ENCODE assay signal across 30 cellular contexts in genomic region chr6:10516953-10517352, GRCh38.
"Had no signal": no experiment of that assay in that cellular context is flagged by ENCODE, and none has a peak within 500 bp of the region (broad histone marks: within the 10 kb centered on the region; RNA-seq: fewer than 3 reads in every experiment).

No MANE protein-coding gene starts in this region.

- H3K4me3 Mint-ChIP-seq: activated CD4-positive, alpha-beta memory T cell treated with anti-CD3 and anti-CD28 coated beads, Interleukin-2, amount 10 ng/mL, durations not matched to agents 7 days and 5 days; activated CD4-positive, alpha-beta T cell treated with anti-CD3 and anti-CD28 coated beads, Interleukin-2, amount 10 ng/mL, durations not matched to agents 7 days and 5 days; activated naive CD4-positive, alpha-beta T cell treated with anti-CD3 and anti-CD28 coated beads, Interleukin-2, amount 10 ng/mL, durations not matched to agents 7 days and 5 days; activated naive CD8-positive, alpha-beta T cell treated with anti-CD3 and anti-CD28 coated beads, Interleukin-2, amount 10 ng/mL, durations not matched to agents 7 days and 5 days; activated T-cell treated with anti-CD3 and anti-CD28 coated beads, Interleukin-2, amount 50 U/mL, for 24 hours; activated T-cell treated with anti-CD3 and anti-CD28 coated beads, Interleukin-2, amount 50 U/mL, for 72 hours; brain had no signal

- H3K27me3 Mint-ChIP-seq: activated CD4-positive, alpha-beta memory T cell treated with anti-CD3 and anti-CD28 coated beads, Interleukin-2, amount 10 ng/mL, durations not matched to agents 7 days and 5 days; activated CD4-positive, alpha-beta T cell treated with anti-CD3 and anti-CD28 coated beads, Interleukin-2, amount 10 ng/mL, durations not matched to agents 7 days and 5 days; activated T-cell treated with anti-CD3 and anti-CD28 coated beads, Interleukin-2, amount 50 U/mL, for 24 hours had no signal

- FAIRE-seq: endometrium, endothelial cell of umbilical vein had no signal

- H3K27ac ChIP-seq: ascending aorta, breast epithelium, cardiac muscle cell, colonic mucosa, epithelial cell of prostate, esophagus squamous epithelium, gastroesophageal sphincter had no signal

- H3K9me3 Mint-ChIP-seq: activated CD4-positive, alpha-beta memory T cell treated with anti-CD3 and anti-CD28 coated beads, Interleukin-2, amount 10 ng/mL, durations not matched to agents 7 days and 5 days; activated CD4-positive, alpha-beta T cell treated with anti-CD3 and anti-CD28 coated beads, Interleukin-2, amount 10 ng/mL, durations not matched to agents 7 days and 5 days; activated naive CD4-positive, alpha-beta T cell treated with anti-CD3 and anti-CD28 coated beads, Interleukin-2, amount 10 ng/mL, durations not matched to agents 7 days and 5 days; activated naive CD4-positive, alpha-beta T cell treated with anti-CD3 and anti-CD28 coated beads, Interleukin-2, amount 50 U/mL, for 72 hours; activated naive CD8-positive, alpha-beta T cell treated with anti-CD3 and anti-CD28 coated beads, Interleukin-2, amount 10 ng/mL, durations not matched to agents 7 days and 5 days; activated T-cell treated with anti-CD3 and anti-CD28 coated beads, Interleukin-2, amount 50 U/mL, for 24 hours; activated T-cell treated with anti-CD3 and anti-CD28 coated beads, Interleukin-2, amount 50 U/mL, for 72 hours; brain had no signal

- H3K4me1 Mint-ChIP-seq: activated naive CD4-positive, alpha-beta T cell treated with anti-CD3 and anti-CD28 coated beads, Interleukin-2, amount 10 ng/mL, durations not matched to agents 7 days and 5 days had no signal

- H3K36me3 ChIP-seq: ascending aorta, breast epithelium, cardiac muscle cell, colonic mucosa, esophagus squamous epithelium, gastroesophageal sphincter had no signal

- H3K9me3 ChIP-seq: ascending aorta, breast epithelium, colonic mucosa, esophagus squamous epithelium, gastroesophageal sphincter had no signal

- H3K4me3 ChIP-seq: ascending aorta, breast epithelium, cardiac muscle cell, colonic mucosa, esophagus squamous epithelium, gastroesophageal sphincter had no signal

- H3K27me3 ChIP-seq: ascending aorta, breast epithelium, cardiac muscle cell, colonic mucosa, esophagus squamous epithelium, gastroesophageal sphincter had no signal

- H3K36me3 Mint-ChIP-seq: activated naive CD4-positive, alpha-beta T cell treated with anti-CD3 and anti-CD28 coated beads, Interleukin-2, amount 10 ng/mL, durations not matched to agents 7 days and 5 days; activated naive CD4-positive, alpha-beta T cell treated with anti-CD3 and anti-CD28 coated beads, Interleukin-2, amount 50 U/mL, for 72 hours; activated naive CD8-positive, alpha-beta T cell treated with anti-CD3 and anti-CD28 coated beads, Interleukin-2, amount 10 ng/mL, durations not matched to agents 7 days and 5 days; brain had no signal

- ATAC-seq: activated naive CD4-positive, alpha-beta T cell treated with anti-CD3 and anti-CD28 coated beads, Interleukin-2, amount 50 U/mL, for 72 hours; activated T-cell treated with anti-CD3 and anti-CD28 coated beads, Interleukin-2, amount 50 U/mL, for 72 hours; gastroesophageal sphincter had no signal

- H3K27ac Mint-ChIP-seq: activated CD4-positive, alpha-beta memory T cell treated with anti-CD3 and anti-CD28 coated beads, Interleukin-2, amount 10 ng/mL, durations not matched to agents 7 days and 5 days; activated CD4-positive, alpha-beta T cell treated with anti-CD3 and anti-CD28 coated beads, Interleukin-2, amount 10 ng/mL, durations not matched to agents 7 days and 5 days; activated naive CD4-positive, alpha-beta T cell treated with anti-CD3 and anti-CD28 coated beads, Interleukin-2, amount 10 ng/mL, durations not matched to agents 7 days and 5 days; activated naive CD4-positive, alpha-beta T cell treated with anti-CD3 and anti-CD28 coated beads, Interleukin-2, amount 50 U/mL, for 72 hours; activated naive CD8-positive, alpha-beta T cell treated with anti-CD3 and anti-CD28 coated beads, Interleukin-2, amount 10 ng/mL, durations not matched to agents 7 days and 5 days; activated T-cell treated with anti-CD3 and anti-CD28 coated beads, Interleukin-2, amount 50 U/mL, for 24 hours; activated T-cell treated with anti-CD3 and anti-CD28 coated beads, Interleukin-2, amount 50 U/mL, for 72 hours; brain had no signal

- DNase-seq: activated CD4-positive, alpha-beta memory T cell treated with anti-CD3 and anti-CD28 coated beads, Interleukin-2, amount 10 ng/mL, durations not matched to agents 7 days and 5 days; activated CD4-positive, alpha-beta T cell treated with anti-CD3 and anti-CD28 coated beads for 4 hours; activated CD4-positive, alpha-beta T cell treated with anti-CD3 and anti-CD28 coated beads, Interleukin-2, amount 10 ng/mL, durations not matched to agents 7 days and 5 days; activated CD4-positive, alpha-beta T cell treated with anti-CD3 and anti-CD28 coated beads, Interleukin-2, amount 50 U/mL, for 4 hours; activated CD4-positive, CD25-positive, alpha-beta regulatory T cell; activated CD4-positive, CD25-positive, alpha-beta regulatory T cell treated with anti-CD3 and anti-CD28 coated beads, Interleukin-2, amount 50 U/mL, for 72 hours; activated CD8-positive, alpha-beta memory T cell treated with anti-CD3 and anti-CD28 coated beads, Interleukin-2, amount 50 U/mL, for 48 hours; activated gamma-delta T cell; activated naive CD4-positive, alpha-beta T cell; activated naive CD4-positive, alpha-beta T cell treated with anti-CD3 and anti-CD28 coated beads, Interleukin-2, amount 10 ng/mL, durations not matched to agents 7 days and 5 days; activated naive CD8-positive, alpha-beta T cell treated with anti-CD3 and anti-CD28 coated beads, Interleukin-2, amount 10 ng/mL, durations not matched to agents 7 days and 5 days; activated T-cell treated with anti-CD3 and anti-CD28 coated beads for 4 hours; activated T-cell treated with anti-CD3 and anti-CD28 coated beads, Interleukin-2, amount 50 U/mL, for 24 hours; activated T-cell treated with anti-CD3 and anti-CD28 coated beads, Interleukin-2, amount 50 U/mL, for 72 hours; central memory CD4-positive, alpha-beta T cell; cerebellar nuclear complex; colonic mucosa; effector CD8-positive, alpha-beta T cell; esophagus squamous epithelium; foreskin melanocyte; hippocampal formation had no signal

- H3K4me1 ChIP-seq: breast epithelium, colonic mucosa had no signal
